ENCODE assay signal across 2 cellular contexts in genomic region chr1:22457356-22457755, GRCh38.
TF ChIP-seq lines count a peak whose summit lies in the region.

No MANE protein-coding gene starts in this region.

TF ChIP-seq in liver, 16 proteins besides CTCF, POLR2A, EP300 and RAD21 (continued from another document):
- TF ChIP-seq REST (IDR thresholded peaks at IDR 0.05): no peak
- no peak for TF ChIP-seq RXRA (IDR thresholded peaks at IDR 0.05)

TF ChIP-seq in HepG2, 621 proteins besides CTCF, POLR2A, EP300 and RAD21 (continued from another document):
- TF ChIP-seq HIC2 (CRISPR knock-in tag; IDR thresholded peaks at IDR 0.05; ENCODE audit: low read depth): no peak
- no peak for TF ChIP-seq ARID3A (IDR thresholded peaks at IDR 0.05; ENCODE audit: low read depth, low read length)
- TF ChIP-seq RXRB (CRISPR knock-in tag; IDR thresholded peaks at IDR 0.05; ENCODE audit: borderline replicate concordance): no peak
